ENCODE assay signal across 25 cellular contexts in the genomic region with DNA sequence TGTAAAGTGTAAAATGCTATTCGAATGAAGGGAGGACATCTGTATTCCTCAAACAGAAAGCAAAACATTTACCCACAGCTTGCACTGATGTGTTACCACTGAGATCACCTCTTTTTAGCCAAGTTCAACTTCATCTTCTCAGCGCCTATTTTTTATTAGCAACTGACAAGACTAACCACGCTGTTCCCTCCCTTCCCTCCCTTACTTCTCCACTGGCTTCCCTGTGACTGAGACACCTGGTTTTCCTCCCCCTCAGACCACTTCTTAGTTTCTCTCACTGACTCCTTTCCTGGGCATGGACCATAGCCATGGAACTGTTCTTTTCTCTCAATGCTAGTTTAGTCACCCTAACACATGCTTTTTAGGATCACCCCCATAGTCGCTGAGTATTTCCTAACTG. TPM values are rescaled to one million over a fixed set of nuclear protein-coding genes. Genes with fewer than 3 reads are reported as not detected.
"Had no signal": no experiment of that assay in that cellular context is flagged by ENCODE, and none has a peak within 500 bp of the region (broad histone marks: within the 10 kb centered on the region; RNA-seq: fewer than 3 reads in every experiment).

No MANE protein-coding gene starts in this region.

- H3K4me1 ChIP-seq: neural progenitor cell, uterus had no signal

- H3K4me3 ChIP-seq: hepatocyte, left ventricle myocardium inferior, neural progenitor cell, sigmoid colon, smooth muscle cell, testis, uterus had no signal

- H3K9me3 Mint-ChIP-seq: activated CD4-positive, alpha-beta T cell treated with anti-CD3 and anti-CD28 coated beads, Interleukin-2, amount 10 ng/mL, durations not matched to agents 24 days and 14 days; activated naive CD8-positive, alpha-beta T cell treated with anti-CD3 and anti-CD28 coated beads for 36 hours; activated T-cell treated with anti-CD3 and anti-CD28 coated beads, Interleukin-2, amount 50 U/mL, for 4 hours; activated T-helper 2 cell treated with anti-CD3 and anti-CD28 coated beads, Interferon-gamma antibody, Interleukin-2, Interleukin-4, amounts not matched to agents 10 μg/mL and 5 μg/mL and 100 μg/mL, durations not matched to agents 14 hours and 24 hours and 36 hours; central memory CD8-positive, alpha-beta T cell; memory B cell; stimulated activated naive B cell treated with anti-CD40 and anti-IgM and Interleukin-4, amounts not matched to agents 10 μg/mL and 1 μg/mL and 100 μg/mL, for 72 hours had no signal

- ATAC-seq: activated T-cell treated with anti-CD3 and anti-CD28 coated beads, Interleukin-2, amount 50 U/mL, for 4 hours; esophagus mucosa; stimulated activated naive B cell treated with anti-CD40 and anti-IgM and Interleukin-4, amounts not matched to agents 10 μg/mL and 1 μg/mL and 100 μg/mL, for 72 hours; T-helper 17 cell had no signal

- H3K36me3 ChIP-seq: left ventricle myocardium inferior, neural progenitor cell, sigmoid colon, uterus had no signal

- H3K4me3 Mint-ChIP-seq: activated CD4-positive, alpha-beta T cell treated with anti-CD3 and anti-CD28 coated beads, Interleukin-2, amount 10 ng/mL, durations not matched to agents 24 days and 14 days; activated naive CD8-positive, alpha-beta T cell treated with anti-CD3 and anti-CD28 coated beads for 36 hours; activated T-cell treated with anti-CD3 and anti-CD28 coated beads, Interleukin-2, amount 50 U/mL, for 4 hours; central memory CD8-positive, alpha-beta T cell; memory B cell; neural progenitor cell; T-helper 17 cell had no signal

- H3K27ac Mint-ChIP-seq: activated CD4-positive, alpha-beta T cell treated with anti-CD3 and anti-CD28 coated beads, Interleukin-2, amount 10 ng/mL, durations not matched to agents 24 days and 14 days; activated naive CD8-positive, alpha-beta T cell treated with anti-CD3 and anti-CD28 coated beads for 36 hours; activated T-helper 2 cell treated with anti-CD3 and anti-CD28 coated beads, Interferon-gamma antibody, Interleukin-2, Interleukin-4, amounts not matched to agents 10 μg/mL and 5 μg/mL and 100 μg/mL, durations not matched to agents 14 hours and 24 hours and 36 hours; memory B cell; neural progenitor cell; stimulated activated naive B cell treated with anti-CD40 and anti-IgM and Interleukin-4, amounts not matched to agents 10 μg/mL and 1 μg/mL and 100 μg/mL, for 72 hours; T-helper 17 cell had no signal

- DNase-seq: activated CD4-positive, alpha-beta T cell treated with anti-CD3 and anti-CD28 coated beads, Interleukin-2, amount 10 ng/mL, durations not matched to agents 24 days and 14 days; activated naive CD4-positive, alpha-beta T cell; activated naive CD8-positive, alpha-beta T cell treated with anti-CD3 and anti-CD28 coated beads for 36 hours; activated T-cell treated with anti-CD3 and anti-CD28 coated beads, Interleukin-2, amount 50 U/mL, for 4 hours; effector memory CD4-positive, alpha-beta T cell; glutamatergic neuron; kidney glomerular epithelial cell; left ventricle myocardium inferior; posterior cingulate gyrus; sigmoid colon; stimulated activated CD4-positive, alpha-beta T cell treated with anti-CD3 and anti-CD28 coated beads, Interleukin-15, amount 100 ng/mL, for 24 hours; stimulated activated CD8-positive, alpha-beta memory T cell treated with anti-CD3 and anti-CD28 coated beads, Interleukin-4, amount 100 ng/mL, for 48 hours; stimulated activated naive B cell treated with anti-CD40 and anti-IgM and Interleukin-4, amounts not matched to agents 10 μg/mL and 1 μg/mL and 100 μg/mL, for 72 hours; T-helper 17 cell; testis; trophoblast cell; uterus had no signal

- H3K9me3 ChIP-seq: left ventricle myocardium inferior, sigmoid colon, testis, uterus had no signal

- H3K27ac ChIP-seq: hepatocyte, left ventricle myocardium inferior, neural progenitor cell, sigmoid colon had no signal

- H3K9ac ChIP-seq: neural progenitor cell had no signal

- H3K4me2 ChIP-seq: hepatocyte, neural progenitor cell, smooth muscle cell had no signal

- H2AFZ ChIP-seq: hepatocyte, neural progenitor cell had no signal

- H3K4me1 Mint-ChIP-seq: T-helper 17 cell had no signal

- H3K27me3 ChIP-seq: sigmoid colon, testis, uterus had no signal

- H3K36me3 Mint-ChIP-seq: activated naive CD8-positive, alpha-beta T cell treated with anti-CD3 and anti-CD28 coated beads for 36 hours; memory B cell; neural progenitor cell had no signal

RNA-seq across cellular contexts. Expression of a gene that starts 3.3 kb away (rescaled TPM):
- polyA plus RNA-seq: endothelial cell of umbilical vein, smooth muscle cell had no signal
